11 cellular contexts compared by ENCODE assay signal in the genomic region with DNA sequence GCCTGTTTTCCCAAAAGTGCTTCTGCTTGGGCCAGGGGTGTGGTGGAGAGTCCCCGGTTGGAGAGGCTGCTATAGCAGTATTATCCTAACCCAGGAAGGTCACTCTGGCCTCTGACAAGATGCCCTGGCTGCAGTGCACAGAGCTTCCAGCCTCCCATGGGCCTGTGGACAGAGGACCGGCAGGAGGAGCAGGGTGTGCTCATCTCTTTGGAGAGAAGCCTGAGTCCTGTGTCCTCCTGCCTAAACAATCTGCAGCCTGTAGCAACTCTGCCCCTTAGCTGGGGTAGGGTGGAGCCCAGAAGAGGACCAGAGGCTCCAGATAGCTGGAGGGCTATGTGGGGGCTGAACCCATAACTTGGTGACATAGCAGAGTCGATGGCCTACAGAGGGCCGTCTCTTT.
DNase-seq lines count a peak whose midpoint lies in the region; ATAC-seq and TF ChIP-seq lines count a peak whose summit lies in the region.
"Had no signal": no experiment of that assay in that cellular context is flagged by ENCODE, and none has a peak within 500 bp of the region (broad histone marks: within the 10 kb centered on the region; RNA-seq: fewer than 3 reads in every experiment).

No MANE protein-coding gene starts in this region.

- no peak overlapping the region for H3K4me3 Mint-ChIP-seq in stimulated activated naive CD8-positive, alpha-beta T cell treated with anti-CD3 and anti-CD28 coated beads, Interleukin-15, Interleukin-2, amounts not matched to agents 100 ng/mL and 50 ng/mL, for 24 hours
- H3K4me3 Mint-ChIP-seq in naive thymus-derived CD8-positive, alpha-beta T cell: peak overlapping the region in 4 of 10 donors; percentile 20 to 67 (median 53)

- peak overlapping the region; percentile 14 to 64 for H3K27ac ChIP-seq in coronary artery

- H3K36me3 Mint-ChIP-seq in stimulated activated naive CD8-positive, alpha-beta T cell treated with anti-CD3 and anti-CD28 coated beads, Interleukin-15, Interleukin-2, amounts not matched to agents 100 ng/mL and 50 ng/mL, for 24 hours (ENCODE audit: low read depth): no peaks in the 10 kb centered on the region
- H3K36me3 Mint-ChIP-seq in naive thymus-derived CD8-positive, alpha-beta T cell: no peaks in the 10 kb centered on the region

- H3K4me3 ChIP-seq in coronary artery: no peak overlapping the region

- POLR2A ChIA-PET in naive thymus-derived CD8-positive, alpha-beta T cell (lab: Charles Lee): interaction anchor here (1.0 to 1.5 kb wide), 2 partner anchors 10 to 19 kb away, joined by 3 to 6 read pairs; no protein-coding TSS in a partner anchor

- H3K27me3 Mint-ChIP-seq in stimulated activated naive CD8-positive, alpha-beta T cell treated with anti-CD3 and anti-CD28 coated beads, Interleukin-15, Interleukin-2, amounts not matched to agents 100 ng/mL and 50 ng/mL, for 24 hours: no peaks in the 10 kb centered on the region
- no peaks in the 10 kb centered on the region for H3K27me3 Mint-ChIP-seq in naive thymus-derived CD8-positive, alpha-beta T cell

- H3K27ac Mint-ChIP-seq in stimulated activated naive CD8-positive, alpha-beta T cell treated with anti-CD3 and anti-CD28 coated beads, Interleukin-15, Interleukin-2, amounts not matched to agents 100 ng/mL and 50 ng/mL, for 24 hours: peak overlapping the region; percentile 90
- H3K27ac Mint-ChIP-seq in naive thymus-derived CD8-positive, alpha-beta T cell: peak overlapping the region; percentile 67 to 95 (median 88)

- DNase-seq in stimulated activated naive CD8-positive, alpha-beta T cell treated with anti-CD3 and anti-CD28 coated beads, Interleukin-15, Interleukin-2, amounts not matched to agents 100 U/mL and 50 U/mL, for 24 hours: no peak
- DNase-seq in coronary artery (ENCODE audit: low spot score): no peak
- DNase-seq in naive thymus-derived CD8-positive, alpha-beta T cell: no peak
- no peak for DNase-seq in hypothalamus (lab: John Stamatoyannopoulos, UW)
- no peak for DNase-seq in NCI-H128 (lab: John Stamatoyannopoulos, UW; ENCODE audit: unreplicated experiment)
- no peak for DNase-seq in AML-193 (lab: John Stamatoyannopoulos, UW)
- DNase-seq: BE2C, Kasumi-1, NCI-H524 treated with DMSO at 0.1 percent for 48 hours had no signal

- ATAC-seq in stimulated activated naive CD8-positive, alpha-beta T cell treated with anti-CD3 and anti-CD28 coated beads, Interleukin-15, Interleukin-2, amounts not matched to agents 100 U/mL and 50 U/mL, for 24 hours: no peak
- ATAC-seq in naive thymus-derived CD8-positive, alpha-beta T cell: no peak
- no peak for ATAC-seq in HG03039 (IDR thresholded peaks at IDR 0.05; ENCODE audit: unreplicated experiment)

- H3K9me3 Mint-ChIP-seq in stimulated activated naive CD8-positive, alpha-beta T cell treated with anti-CD3 and anti-CD28 coated beads, Interleukin-15, Interleukin-2, amounts not matched to agents 100 ng/mL and 50 ng/mL, for 24 hours: no peaks in the 10 kb centered on the region
- no peaks in the 10 kb centered on the region for H3K9me3 Mint-ChIP-seq in naive thymus-derived CD8-positive, alpha-beta T cell

- peaks cover 83% of the 10 kb centered on the region for H3K4me1 Mint-ChIP-seq in stimulated activated naive CD8-positive, alpha-beta T cell treated with anti-CD3 and anti-CD28 coated beads, Interleukin-15, Interleukin-2, amounts not matched to agents 100 ng/mL and 50 ng/mL, for 24 hours (ENCODE audit: low read depth)
- H3K4me1 Mint-ChIP-seq in naive thymus-derived CD8-positive, alpha-beta T cell: peaks cover 51 to 93% (median 89%) of the 10 kb centered on the region in 4 donors

- TF ChIP-seq CTCF in coronary artery (IDR thresholded peaks at IDR 0.05): no peak
